2 cellular contexts compared by ENCODE assay signal in genomic region chr6:33761922-33762629, GRCh38.
TF ChIP-seq lines count a peak whose summit lies in the region.

No MANE protein-coding gene starts in this region.

TF ChIP-seq in IMR-90, 13 proteins besides CTCF, POLR2A, EP300 and RAD21:
- TF ChIP-seq USF2 (IDR thresholded peaks at IDR 0.05; ENCODE audit: low read depth, low read length) = no peak
- no peak for TF ChIP-seq CHD1 (IDR thresholded peaks at IDR 0.05; ENCODE audit: low read depth, low read length)
- peak; percentile 42; the same call in 1 of the 2 replicates for TF ChIP-seq MAZ (IDR thresholded peaks at IDR 0.05; ENCODE audit: borderline replicate concordance, low read depth, low read length)
- no peak for TF ChIP-seq MXI1 (IDR thresholded peaks at IDR 0.05; ENCODE audit: borderline replicate concordance, low read depth, low read length)
- peak; percentile 66 for TF ChIP-seq SMC3 (IDR thresholded peaks at IDR 0.05; ENCODE audit: low read depth, low read length)
- no peak for TF ChIP-seq BHLHE40 (IDR thresholded peaks at IDR 0.05; ENCODE audit: low read depth, low read length)

TF ChIP-seq in GM12878, 131 proteins besides CTCF, POLR2A, EP300 and RAD21:
- TF ChIP-seq KLF5 (IDR thresholded peaks at IDR 0.05; ENCODE audit: partially characterized antibody) (no peak), SMC3 (IDR thresholded peaks at IDR 0.05; ENCODE audit: borderline replicate concordance, low read length) (peak; percentile 59; the same call in 1 of the 2 replicates)
